Comparison of ENCODE assay signal across 16 cellular contexts in genomic region chr20:17381701-17382100, GRCh38.
DNase-seq lines count a peak whose midpoint lies in the region; ATAC-seq, FAIRE-seq and TF ChIP-seq lines count a peak whose summit lies in the region.
"Had no signal": no experiment of that assay in that cellular context is flagged by ENCODE, and none has a peak within 500 bp of the region (broad histone marks: within the 10 kb centered on the region; RNA-seq: fewer than 3 reads in every experiment).

No MANE protein-coding gene starts in this region.

- in situ Hi-C loops in mammary epithelial cell (cut with MboI; ENCODE audit: low sequenced_read_pairs in 2 of 2): no loop called here

- H3K27ac Mint-ChIP-seq in activated CD4-positive, alpha-beta T cell treated with anti-CD3 and anti-CD28 coated beads for 36 hours: no peak overlapping the region

- no peaks in the 10 kb centered on the region for H3K4me1 Mint-ChIP-seq in activated CD4-positive, alpha-beta T cell treated with anti-CD3 and anti-CD28 coated beads for 36 hours

- H3K9me3 ChIP-seq in mammary epithelial cell (replicated peaks; ENCODE audit: insufficient read depth, low read length) (no peaks in the 10 kb centered on the region), breast epithelium (no peaks in the 10 kb centered on the region)

- no peaks in the 10 kb centered on the region for H4K20me1 ChIP-seq in mammary epithelial cell (ENCODE audit: insufficient read depth, low read length)

- H2AFZ ChIP-seq in mammary epithelial cell (ENCODE audit: low read depth, low read length): no peak overlapping the region

- ATAC-seq in GM21786 (IDR thresholded peaks at IDR 0.05; ENCODE audit: unreplicated experiment): no peak
- ATAC-seq in activated CD4-positive, alpha-beta T cell treated with anti-CD3 and anti-CD28 coated beads for 36 hours: no peak

- H3K27me3 ChIP-seq in mammary epithelial cell (ENCODE audit: insufficient read depth, low read length): no peaks in the 10 kb centered on the region
- H3K27me3 ChIP-seq in breast epithelium: no peaks in the 10 kb centered on the region
- H3K27me3 ChIP-seq in bronchial epithelial cell (ENCODE audit: control insufficient read depth, insufficient read depth, low read length): no peaks in the 10 kb centered on the region

- no TSS peak for BruUV-seq in mammary epithelial cell (replicated peaks; lab: Mats Ljungman, UMichigan)

- 28% methylated on average over 3 of the region's 4 CpGs for WGBS in mammary epithelial cell (ENCODE audit: low coverage, missing lambda C conversion rate)

- TF ChIP-seq CTCF in mammary epithelial cell (conservative IDR thresholded peaks at IDR 0.05 in 1 of 2, IDR thresholded peaks at IDR 0.05 in 1 of 2; ENCODE audit: extremely low read depth in 1 of 2, insufficient read depth in 1 of 2, low read depth in 1 of 2, low read length in 2 of 2) (no peak), breast epithelium (IDR thresholded peaks at IDR 0.05) (no peak), bronchial epithelial cell (IDR thresholded peaks at IDR 0.05; ENCODE audit: insufficient read depth, low read length, severe bottlenecking) (no peak)

- H3K36me3 Mint-ChIP-seq in activated CD4-positive, alpha-beta T cell treated with anti-CD3 and anti-CD28 coated beads for 36 hours (ENCODE audit: low read depth): no peaks in the 10 kb centered on the region

- intact Hi-C loops in mammary epithelial cell (cut with micrococcal nuclease) (no loop called here), breast epithelium (cut with DNase I; ENCODE audit: low total_unique reads) (no loop called here)
- intact Hi-C loops in activated CD4-positive, alpha-beta T cell treated with anti-CD3 and anti-CD28 coated beads for 36 hours (cut with DNase I, micrococcal nuclease): no loop called here

- DNase-seq in mammary epithelial cell: peak; percentile 12
- DNase-seq in breast epithelium (ENCODE audit: low spot score in 2 of 2): no peak
- DNase-seq in NCI-H446 treated with DMSO at 0.1 percent for 48 hours (lab: John Stamatoyannopoulos, UW): peak; percentile 82
- DNase-seq in bronchial epithelial cell (ENCODE audit: low read depth): peak; percentile 23
- peak; percentile 22 for DNase-seq in superior temporal gyrus (ENCODE audit: extremely low spot score)
- DNase-seq in activated CD4-positive, alpha-beta T cell treated with anti-CD3 and anti-CD28 coated beads for 36 hours: no peak
- no peak for DNase-seq in hypothalamus (lab: John Stamatoyannopoulos, UW)
- DNase-seq: 8988T, HCEC 1CT, IMR-90, Karpas-422, MM.1S, NCI-H1105, NCI-H187, NCI-H526 had no signal

- H3K4me1 ChIP-seq in mammary epithelial cell (ENCODE audit: insufficient read depth, low read length): no peaks in the 10 kb centered on the region
- no peaks in the 10 kb centered on the region for H3K4me1 ChIP-seq in breast epithelium

- H3K4me3 Mint-ChIP-seq in activated CD4-positive, alpha-beta T cell treated with anti-CD3 and anti-CD28 coated beads for 36 hours: no peak overlapping the region

- no peak overlapping the region for H3K4me2 ChIP-seq in mammary epithelial cell (ENCODE audit: insufficient read depth, low read depth, low read length)

- no peak for FAIRE-seq in bronchial epithelial cell (lab: Jason Lieb, UNC)

- TF ChIP-seq POLR2A in breast epithelium (IDR thresholded peaks at IDR 0.05): no peak

- no peak overlapping the region for H3K9ac ChIP-seq in mammary epithelial cell (ENCODE audit: insufficient read depth, low read length)

- H3K4me3 ChIP-seq in mammary epithelial cell (replicated peaks in 1 of 3; ENCODE audit: insufficient read depth in 1 of 3, low read depth in 2 of 3, low read length in 3 of 3) (no peak overlapping the region), breast epithelium (no peak overlapping the region), bronchial epithelial cell (ENCODE audit: low read depth, low read length) (no peak overlapping the region)

- H3K36me3 ChIP-seq in mammary epithelial cell (ENCODE audit: insufficient read depth, low read length): no peaks in the 10 kb centered on the region
- H3K36me3 ChIP-seq in breast epithelium: no peaks in the 10 kb centered on the region
- no peaks in the 10 kb centered on the region for H3K36me3 ChIP-seq in bronchial epithelial cell (ENCODE audit: control insufficient read depth, insufficient read depth, low read length)

- dilution Hi-C loops in mammary epithelial cell (cut with HindIII; ENCODE audit: low sequenced_read_pairs): no loop called here

- H3K27me3 Mint-ChIP-seq in activated CD4-positive, alpha-beta T cell treated with anti-CD3 and anti-CD28 coated beads for 36 hours: peaks cover 3% of the 10 kb centered on the region

- CTCF ChIA-PET in mammary epithelial cell (lab: Charles Lee; ENCODE audit: low non-redundant PET): no interaction called here
- CTCF ChIA-PET in activated CD4-positive, alpha-beta T cell treated with anti-CD3 and anti-CD28 coated beads for 36 hours (lab: Charles Lee): interaction anchor here (0.5 kb wide), 1 partner anchor 10 kb away, joined by 3 read pairs; no protein-coding TSS in a partner anchor

- no peak overlapping the region for H3K27ac ChIP-seq in mammary epithelial cell (ENCODE audit: insufficient read depth, low read depth, low read length)
- H3K27ac ChIP-seq in breast epithelium: no peak overlapping the region

- POLR2A ChIA-PET in activated CD4-positive, alpha-beta T cell treated with anti-CD3 and anti-CD28 coated beads for 36 hours (lab: Charles Lee): no interaction called here

- H3K9me3 Mint-ChIP-seq in activated CD4-positive, alpha-beta T cell treated with anti-CD3 and anti-CD28 coated beads for 36 hours (ENCODE audit: low read depth): no peaks in the 10 kb centered on the region

- H3K79me2 ChIP-seq in mammary epithelial cell (ENCODE audit: insufficient read depth, low read length): no peaks in the 10 kb centered on the region

Comparison
In these comparisons a context has a peak if more than half of its experiments do, and no peak if none do; other contexts are left out.
1. DNase-seq: peak in mammary epithelial cell (single experiment), NCI-H446 treated with DMSO at 0.1 percent for 48 hours (single experiment), bronchial epithelial cell (single experiment) and superior temporal gyrus (single experiment); none in breast epithelium (0 of 2), activated CD4-positive, alpha-beta T cell treated with anti-CD3 and anti-CD28 coated beads for 36 hours (single experiment) and hypothalamus (0 of 51).